Comparison of ENCODE assay signal across 17 cellular contexts in the genomic region with DNA sequence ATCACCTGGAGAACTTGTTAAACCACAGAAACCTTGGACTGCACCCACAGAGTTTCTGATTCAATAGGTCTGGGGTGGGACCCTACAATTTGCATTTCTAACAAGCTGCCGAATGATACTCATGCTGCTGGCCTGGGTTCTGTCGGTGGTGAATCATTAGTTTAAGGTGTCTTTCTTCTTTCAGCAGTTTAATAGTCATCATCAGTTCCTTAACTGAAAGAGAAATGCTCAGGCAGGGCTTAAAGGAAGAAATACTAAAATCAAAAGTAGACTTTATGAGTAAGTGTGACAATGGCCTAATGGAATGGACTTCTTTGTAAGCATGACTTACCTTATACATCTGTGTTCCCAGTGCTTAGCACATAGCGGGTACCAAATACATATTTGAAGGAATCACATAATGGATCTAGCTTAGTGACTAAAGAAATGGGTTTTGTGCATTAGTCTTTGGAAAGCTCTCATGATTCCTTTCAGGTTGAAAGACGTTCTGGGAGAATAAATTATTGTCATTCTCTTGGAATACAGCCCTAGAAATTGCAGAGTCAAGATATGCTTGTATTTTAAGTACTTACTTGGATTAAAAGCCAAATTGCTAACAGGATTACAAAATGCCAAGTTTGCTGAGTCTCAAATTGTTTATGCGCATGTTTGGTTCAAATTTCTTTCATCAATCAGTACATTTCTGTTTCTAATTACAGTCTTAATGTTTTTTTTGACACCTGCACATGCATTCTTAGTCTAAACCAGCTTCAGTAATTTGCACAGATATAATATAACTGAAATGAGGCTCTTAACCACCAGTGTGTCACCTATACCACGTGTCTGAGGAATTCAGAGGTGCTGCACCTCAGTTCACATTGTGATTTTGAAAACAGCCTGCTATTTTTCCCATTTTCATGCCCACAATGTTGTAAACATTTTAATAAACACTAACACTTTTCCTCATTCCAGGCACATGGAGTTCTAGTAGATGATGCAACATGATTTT.
DNase-seq lines count a peak whose midpoint lies in the region; ATAC-seq, FAIRE-seq and TF ChIP-seq lines count a peak whose summit lies in the region.
"Had no signal": no experiment of that assay in that cellular context is flagged by ENCODE, and none has a peak within 500 bp of the region (broad histone marks: within the 10 kb centered on the region; RNA-seq: fewer than 3 reads in every experiment).

No MANE protein-coding gene starts in this region.

- no peak overlapping the region for H2BK20ac ChIP-seq in H1 (ENCODE audit: low read length)

- H3F3A ChIP-seq in neural progenitor cell (ENCODE audit: low read depth): peaks cover 22% of the 10 kb centered on the region

- DNase-seq in stimulated activated CD4-positive, alpha-beta T cell treated with anti-CD3 and anti-CD28 coated beads, TNF-alpha, amount 100 ng/mL, for 48 hours (ENCODE audit: low read depth in 3 of 3): peak in 2 of 3 donors; percentile 2 to 13
- DNase-seq in stimulated activated CD4-positive, alpha-beta T cell treated with anti-CD3 and anti-CD28 coated beads, Interleukin-2, amount 100 ng/mL, for 48 hours: no peak
- no peak for DNase-seq in H1 (ENCODE audit: low read depth in 1 of 2, low spot score in 2 of 2)
- DNase-seq in NK-92 treated with Interleukin-12 subunit alpha and Interleukin-12 subunit beta, amount 100 ng/mL, for 24 hours (lab: John Stamatoyannopoulos, UW): no peak
- no peak for DNase-seq in HPDE6-E6E7 (ENCODE audit: extremely low spot score)
- no peak for DNase-seq in GF-D8 (lab: John Stamatoyannopoulos, UW)
- DNase-seq in neural progenitor cell (ENCODE audit: low spot score): no peak
- DNase-seq: cerebellar nuclear complex; GOT3; naive thymus-derived CD4-positive, alpha-beta T cell; NCI-H1092; NCI-H2107; NCI-H748 treated with DMSO at 0.1 percent for 48 hours; WERI-Rb-1 had no signal

- no peak overlapping the region for H3K4ac ChIP-seq in H1 (replicated peaks; ENCODE audit: insufficient read length, low read depth, low read length)

- no peaks in the 10 kb centered on the region for H3K9me3 Mint-ChIP-seq in neural progenitor cell
- H3K9me3 Mint-ChIP-seq: naive thymus-derived CD4-positive, alpha-beta T cell had no signal

- H4K5ac ChIP-seq in H1 (ENCODE audit: insufficient read length, low read depth, low read length): peak overlapping the region; percentile 4

- H3K27me3 Mint-ChIP-seq in neural progenitor cell (ENCODE audit: insufficient read depth, low read depth): peaks cover 3% of the 10 kb centered on the region

- 92% methylated on average over 6 of the region's 6 CpGs; no CpG with 5 or more reads in 1 of the 2 experiments for WGBS in H1 (ENCODE audit: extremely low coverage in 1 of 2, insufficient coverage in 1 of 2, insufficient read length in 1 of 2, insufficient replicate concordance in 2 of 2, low coverage in 1 of 2, low lambda C conversion rate in 2 of 2, missing lambda C conversion rate in 1 of 2), 2 experiments

- no peak overlapping the region for H2BK5ac ChIP-seq in H1 (ENCODE audit: low read depth, low read length)

- H3K4me3 ChIP-seq in H1 (ENCODE audit: extremely low read depth in 1 of 4, insufficient read depth in 2 of 4, low read depth in 3 of 4, low read length in 4 of 4) (no peak overlapping the region), neural progenitor cell (no peak overlapping the region)
- H3K4me3 ChIP-seq: BLaER1, K562 had no signal

- H3K14ac ChIP-seq in H1 (ENCODE audit: insufficient read length): no peak overlapping the region

- H3K79me2 ChIP-seq in H1 (ENCODE audit: control insufficient read depth in 1 of 2, insufficient read depth in 2 of 2, low read length in 2 of 2) (no peaks in the 10 kb centered on the region), neural progenitor cell (ENCODE audit: low read depth) (no peaks in the 10 kb centered on the region)

- no peak overlapping the region for H3K23ac ChIP-seq in H1 (ENCODE audit: insufficient read length)

- no peaks in the 10 kb centered on the region for H3K79me1 ChIP-seq in H1 (ENCODE audit: low read depth, low read length)

- no peak overlapping the region for H4K91ac ChIP-seq in H1 (replicated peaks; ENCODE audit: insufficient read length, low read length)

- TF ChIP-seq RAD21 in H1 (IDR thresholded peaks at IDR 0.05 in 1 of 2, conservative IDR thresholded peaks at IDR 0.05 in 1 of 2; ENCODE audit: low read depth in 2 of 2, low read length in 2 of 2): no peak

- H3K27ac ChIP-seq in H1 (ENCODE audit: low read depth, low read length) (no peak overlapping the region), neural progenitor cell (no peak overlapping the region)
- H3K27ac ChIP-seq: BLaER1, WERI-Rb-1 had no signal

- no peak overlapping the region for H3K56ac ChIP-seq in H1 (replicated peaks; ENCODE audit: insufficient read length, low read depth, low read length)

- H2BK15ac ChIP-seq in H1 (ENCODE audit: low read length): no peak overlapping the region

- no peaks in the 10 kb centered on the region for H3K36me3 Mint-ChIP-seq in neural progenitor cell

- no peak overlapping the region for H2BK12ac ChIP-seq in H1 (ENCODE audit: low read depth, low read length)

- no peaks in the 10 kb centered on the region for H3K9me3 ChIP-seq in H1 (ENCODE audit: insufficient read depth in 2 of 2, low read depth in 1 of 2, low read length in 1 of 2)
- H3K9me3 ChIP-seq in neural progenitor cell (ENCODE audit: low read depth): no peaks in the 10 kb centered on the region
- H3K9me3 ChIP-seq: BLaER1 had no signal

- H3K4me3 Mint-ChIP-seq in neural progenitor cell: no peak overlapping the region
- H3K4me3 Mint-ChIP-seq: naive thymus-derived CD4-positive, alpha-beta T cell had no signal

- no peak for FAIRE-seq in H1 (lab: Jason Lieb, UNC)
- FAIRE-seq: K562 had no signal

- no peak overlapping the region for H3K27ac Mint-ChIP-seq in neural progenitor cell
- H3K27ac Mint-ChIP-seq: naive thymus-derived CD4-positive, alpha-beta T cell had no signal

- peak; percentile 57 for ATAC-seq in HG03175 (IDR thresholded peaks at IDR 0.05; ENCODE audit: unreplicated experiment)
- ATAC-seq: K562; naive thymus-derived CD4-positive, alpha-beta T cell had no signal

- peaks cover 4 to 26% (median 23%) of the 10 kb centered on the region in 4 experiments; a peak in 6 of 7 replicates for H3K4me1 ChIP-seq in H1 (replicated peaks in 1 of 4; ENCODE audit: control insufficient read depth in 3 of 4, insufficient read depth in 4 of 4, low read length in 3 of 4)
- peaks cover 33% of the 10 kb centered on the region for H3K4me1 ChIP-seq in neural progenitor cell
- H3K4me1 ChIP-seq: BLaER1 had no signal

- no peak for TF ChIP-seq POLR2A in H1 (IDR thresholded peaks at IDR 0.05; ENCODE audit: control extremely low read depth in 1 of 2, low read depth in 2 of 2, low read length in 2 of 2)

- CTCF ChIA-PET in H1 (lab: Charles Lee; ENCODE audit: partially characterized antibody): interaction anchor here (1.0 kb wide), 1 partner anchor 103 kb away, joined by 3 read pairs; no protein-coding TSS in a partner anchor

- H3K36me3 ChIP-seq in H1 (ENCODE audit: control insufficient read depth in 2 of 4, insufficient read depth in 4 of 4, low read length in 3 of 4): no peaks in the 10 kb centered on the region
- H3K36me3 ChIP-seq in neural progenitor cell: no peaks in the 10 kb centered on the region
- H3K36me3 ChIP-seq: BLaER1, WERI-Rb-1 had no signal

- TF ChIP-seq EP300 in H1 (IDR thresholded peaks at IDR 0.05; ENCODE audit: borderline replicate concordance in 1 of 2, low read depth in 2 of 2, low read length in 2 of 2): no peak

- peaks cover 19% of the 10 kb centered on the region for H3K4me1 Mint-ChIP-seq in neural progenitor cell

- no peaks in the 10 kb centered on the region for H3K27me3 ChIP-seq in H1 (replicated peaks in 1 of 4; ENCODE audit: control insufficient read depth in 3 of 4, extremely low read depth in 1 of 4, insufficient read depth in 3 of 4, low read length in 3 of 4)
- H3K27me3 ChIP-seq in neural progenitor cell: no peaks in the 10 kb centered on the region
- H3K27me3 ChIP-seq: BLaER1 had no signal

- H4K20me1 ChIP-seq in H1 (replicated peaks in 1 of 2; ENCODE audit: control insufficient read depth in 1 of 2, insufficient read depth in 2 of 2, low read length in 2 of 2): no peaks in the 10 kb centered on the region
- no peaks in the 10 kb centered on the region for H4K20me1 ChIP-seq in neural progenitor cell (ENCODE audit: low read depth)
- H4K20me1 ChIP-seq: BLaER1 had no signal

- H3K4me2 ChIP-seq in H1 (ENCODE audit: insufficient read depth in 1 of 2, low read depth in 2 of 2, low read length in 2 of 2): no peak overlapping the region
- no peak overlapping the region for H3K4me2 ChIP-seq in neural progenitor cell
- H3K4me2 ChIP-seq: BLaER1 had no signal

- no peak overlapping the region for H3K9ac ChIP-seq in H1 (replicated peaks in 1 of 4; ENCODE audit: extremely low read depth in 1 of 4, low read depth in 3 of 4, low read length in 3 of 4)
- H3K9ac ChIP-seq in neural progenitor cell: no peak overlapping the region
- H3K9ac ChIP-seq: BLaER1 had no signal

- H2AK5ac ChIP-seq in H1 (ENCODE audit: low read depth, low read length): no peak overlapping the region

- no peak for TF ChIP-seq CTCF in H1 (IDR thresholded peaks at IDR 0.05; ENCODE audit: control extremely low read depth in 1 of 3, insufficient read depth in 1 of 3, low read depth in 1 of 3, low read length in 3 of 3)
- TF ChIP-seq CTCF in neural progenitor cell (IDR thresholded peaks at IDR 0.05): no peak

- no peak overlapping the region for H4K8ac ChIP-seq in H1 (ENCODE audit: extremely low read depth, insufficient read depth, low read length)

- POLR2A ChIA-PET in H1 (lab: Charles Lee; ENCODE audit: partially characterized antibody): no interaction called here

- H2BK120ac ChIP-seq in H1 (replicated peaks; ENCODE audit: low read depth, low read length): no peak overlapping the region

- H2AFZ ChIP-seq in H1 (ENCODE audit: low read length): no peak overlapping the region
- no peak overlapping the region for H2AFZ ChIP-seq in neural progenitor cell (replicated peaks)

- H3K23me2 ChIP-seq in H1 (ENCODE audit: low read depth, low read length): no peaks in the 10 kb centered on the region

- no peak overlapping the region for H3K18ac ChIP-seq in H1 (ENCODE audit: extremely low read depth, low read length)

TF ChIP-seq in H1, 55 proteins besides CTCF, POLR2A, EP300 and RAD21 (continues in another document):
- TF ChIP-seq, protein P1, sequence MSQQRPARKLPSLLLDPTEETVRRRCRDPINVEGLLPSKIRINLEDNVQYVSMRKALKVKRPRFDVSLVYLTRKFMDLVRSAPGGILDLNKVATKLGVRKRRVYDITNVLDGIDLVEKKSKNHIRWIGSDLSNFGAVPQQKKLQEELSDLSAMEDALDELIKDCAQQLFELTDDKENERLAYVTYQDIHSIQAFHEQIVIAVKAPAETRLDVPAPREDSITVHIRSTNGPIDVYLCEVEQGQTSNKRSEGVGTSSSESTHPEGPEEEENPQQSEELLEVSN (IDR thresholded peaks at IDR 0.05): no peak
- TF ChIP-seq TBP (IDR thresholded peaks at IDR 0.05; ENCODE audit: low read depth, low read length): no peak
- TF ChIP-seq FOSL1 (IDR thresholded peaks at IDR 0.05; ENCODE audit: insufficient read depth, low read depth, low read length): no peak
- no peak for TF ChIP-seq ASH2L (IDR thresholded peaks at IDR 0.05; ENCODE audit: low read length)
- TF ChIP-seq TEAD4 (IDR thresholded peaks at IDR 0.05; ENCODE audit: low read depth, low read length): no peak
- no peak for TF ChIP-seq SRF (IDR thresholded peaks at IDR 0.05; ENCODE audit: low read depth, low read length)
- no peak for TF ChIP-seq EGR1 (IDR thresholded peaks at IDR 0.05; ENCODE audit: borderline replicate concordance, low read depth, low read length)

Comparison
In these comparisons a context has a peak if more than half of its experiments do, and no peak if none do; other contexts are left out.
1. DNase-seq: peak in stimulated activated CD4-positive, alpha-beta T cell treated with anti-CD3 and anti-CD28 coated beads, TNF-alpha, amount 100 ng/mL, for 48 hours (2 of 3); none in stimulated activated CD4-positive, alpha-beta T cell treated with anti-CD3 and anti-CD28 coated beads, Interleukin-2, amount 100 ng/mL, for 48 hours (0 of 2), H1 (0 of 2), NK-92 treated with Interleukin-12 subunit alpha and Interleukin-12 subunit beta, amount 100 ng/mL, for 24 hours (single experiment), HPDE6-E6E7 (single experiment), GF-D8 (single experiment) and neural progenitor cell (single experiment).